Comparison of ENCODE assay signal across 9 cellular contexts in genomic region chr2:231674587-231675334, GRCh38. TPM values are rescaled to one million over a fixed set of nuclear protein-coding genes. Genes with fewer than 3 reads are reported as not detected.
A peak's percentile ranks its signal among the peaks of the same experiment; 100 is the strongest.
DNase-seq lines count a peak whose midpoint lies in the region; ATAC-seq and TF ChIP-seq lines count a peak whose summit lies in the region.
"Had no signal": no experiment of that assay in that cellular context is flagged by ENCODE, and none has a peak within 500 bp of the region (broad histone marks: within the 10 kb centered on the region; RNA-seq: fewer than 3 reads in every experiment).

No MANE protein-coding gene starts in this region.

- no peaks in the 10 kb centered on the region for H3K9me3 Mint-ChIP-seq in activated naive CD4-positive, alpha-beta T cell treated with anti-CD3 and anti-CD28 coated beads, Interleukin-2, amount 10 ng/mL, durations not matched to agents 7 days and 5 days

- peaks cover 39% of the 10 kb centered on the region for H3K4me1 Mint-ChIP-seq in activated naive CD4-positive, alpha-beta T cell treated with anti-CD3 and anti-CD28 coated beads, Interleukin-2, amount 10 ng/mL, durations not matched to agents 7 days and 5 days

- H3K9ac ChIP-seq in BLaER1: peak overlapping the region; percentile 92

- intact Hi-C loops in Right ventricle myocardium inferior (cut with DNase I) (loop anchor here (1.0 to 2.0 kb wide), 2 partner anchors 26 to 62 kb away; no protein-coding TSS in a partner anchor), vagina (cut with DNase I) (loop anchor here (2.0 to 10.0 kb wide), 2 partner anchors 38 to 210 kb away; partner anchors contain the start of gene NCL)

- TF ChIP-seq CTCF in RWPE1 (conservative IDR thresholded peaks at IDR 0.05; ENCODE audit: low read depth): peak; percentile 88
- peak; percentile 66 to 82 (median 82) for TF ChIP-seq CTCF in vagina (IDR thresholded peaks at IDR 0.05)

- no peak for TF ChIP-seq POLR2A in vagina (IDR thresholded peaks at IDR 0.05)

- H3K4me1 ChIP-seq in BLaER1 (peaks cover 97% of the 10 kb centered on the region), vagina (peaks cover 50% of the 10 kb centered on the region)

- peak; percentile 35 for ATAC-seq in GM18907 (IDR thresholded peaks at IDR 0.05; ENCODE audit: unreplicated experiment)
- peak; percentile 61 for ATAC-seq in Right ventricle myocardium inferior

- H3K36me3 ChIP-seq in BLaER1: peaks cover 8% of the 10 kb centered on the region
- H3K36me3 ChIP-seq in vagina: no peaks in the 10 kb centered on the region

- peak overlapping the region; percentile 98 for H3K27ac ChIP-seq in BLaER1
- peak overlapping the region; percentile 68 for H3K27ac ChIP-seq in RWPE1
- H3K27ac ChIP-seq in vagina: peak overlapping the region; percentile 81
- H3K27ac ChIP-seq: SK-N-MC had no signal

- no peaks in the 10 kb centered on the region for H3K36me3 Mint-ChIP-seq in activated naive CD4-positive, alpha-beta T cell treated with anti-CD3 and anti-CD28 coated beads, Interleukin-2, amount 10 ng/mL, durations not matched to agents 7 days and 5 days

- H3K27me3 Mint-ChIP-seq in activated naive CD4-positive, alpha-beta T cell treated with anti-CD3 and anti-CD28 coated beads, Interleukin-2, amount 10 ng/mL, durations not matched to agents 7 days and 5 days: peaks cover 13% of the 10 kb centered on the region

- no peaks in the 10 kb centered on the region for H3K9me3 ChIP-seq in BLaER1
- no peaks in the 10 kb centered on the region for H3K9me3 ChIP-seq in vagina

- no peak overlapping the region for H3K4me3 Mint-ChIP-seq in activated naive CD4-positive, alpha-beta T cell treated with anti-CD3 and anti-CD28 coated beads, Interleukin-2, amount 10 ng/mL, durations not matched to agents 7 days and 5 days

- H3K4me2 ChIP-seq in BLaER1: peak overlapping the region; percentile 95

- CTCF ChIA-PET in RWPE1 (lab: Yijun Ruan, JAX): interaction anchor here (0.6 to 8.1 kb wide), 24 partner anchors 9 to 111 kb away, joined by 3 to 111 read pairs (median 4); no protein-coding TSS in a partner anchor
- CTCF ChIA-PET in activated naive CD4-positive, alpha-beta T cell treated with anti-CD3 and anti-CD28 coated beads, Interleukin-2, amount 10 ng/mL, durations not matched to agents 7 days and 5 days (lab: Charles Lee): interaction anchor here (0.6 to 21.6 kb wide), 29 partner anchors 11 to 175 kb away, joined by 3 to 473 read pairs (median 4); partner anchors contain the start of genes COPS7B and PTMA

- H3K27me3 ChIP-seq in BLaER1: no peaks in the 10 kb centered on the region
- H3K27me3 ChIP-seq in vagina: no peaks in the 10 kb centered on the region

- peaks cover 14% of the 10 kb centered on the region; the same call in 1 of the 2 replicates for H4K20me1 ChIP-seq in BLaER1

- DNase-seq in HT1080 (ENCODE audit: low read depth) (peak; percentile 57), RWPE1 (ENCODE audit: low spot score) (peak; percentile 46), Right ventricle myocardium inferior (ENCODE audit: missing footprints) (peak; percentile 82), pons (ENCODE audit: low spot score) (peak; percentile 67), vagina (ENCODE audit: extremely low spot score in 2 of 2) (peak in 1 of 2 donors; percentile 88)
- peak; percentile 74 for DNase-seq in activated naive CD4-positive, alpha-beta T cell treated with anti-CD3 and anti-CD28 coated beads, Interleukin-2, amount 10 ng/mL, durations not matched to agents 7 days and 5 days

- H3K4me3 ChIP-seq in BLaER1 (peak overlapping the region; percentile 65), vagina (no peak overlapping the region)
- H3K4me3 ChIP-seq: SK-N-MC had no signal

- POLR2A ChIA-PET in RWPE1 (lab: Yijun Ruan, JAX; ENCODE audit: low non-redundant PET): no interaction called here

- H3K27ac Mint-ChIP-seq in activated naive CD4-positive, alpha-beta T cell treated with anti-CD3 and anti-CD28 coated beads, Interleukin-2, amount 10 ng/mL, durations not matched to agents 7 days and 5 days: no peak overlapping the region

RNA-seq across cellular contexts. Expression of gene PTMA, which starts 33.6 kb away (rescaled TPM):
- total RNA-seq in HT1080 (2014; rRNA removed; shearing (Covaris generic)): 1,647 and 2,130 TPM in 2 replicates
- polyA plus RNA-seq in HT1080 (2015; cell fraction: cytosol; rRNA removed): 1,527 and 1,813 TPM in 2 replicates
- polyA plus RNA-seq in HT1080 (2015; cell fraction: nucleus; rRNA removed): 809 and 884 TPM in 2 replicates
- total RNA-seq in Right ventricle myocardium inferior (264 TPM), vagina (536 TPM)
